Comparison of ENCODE assay signal across 7 cellular contexts in the genomic region with DNA sequence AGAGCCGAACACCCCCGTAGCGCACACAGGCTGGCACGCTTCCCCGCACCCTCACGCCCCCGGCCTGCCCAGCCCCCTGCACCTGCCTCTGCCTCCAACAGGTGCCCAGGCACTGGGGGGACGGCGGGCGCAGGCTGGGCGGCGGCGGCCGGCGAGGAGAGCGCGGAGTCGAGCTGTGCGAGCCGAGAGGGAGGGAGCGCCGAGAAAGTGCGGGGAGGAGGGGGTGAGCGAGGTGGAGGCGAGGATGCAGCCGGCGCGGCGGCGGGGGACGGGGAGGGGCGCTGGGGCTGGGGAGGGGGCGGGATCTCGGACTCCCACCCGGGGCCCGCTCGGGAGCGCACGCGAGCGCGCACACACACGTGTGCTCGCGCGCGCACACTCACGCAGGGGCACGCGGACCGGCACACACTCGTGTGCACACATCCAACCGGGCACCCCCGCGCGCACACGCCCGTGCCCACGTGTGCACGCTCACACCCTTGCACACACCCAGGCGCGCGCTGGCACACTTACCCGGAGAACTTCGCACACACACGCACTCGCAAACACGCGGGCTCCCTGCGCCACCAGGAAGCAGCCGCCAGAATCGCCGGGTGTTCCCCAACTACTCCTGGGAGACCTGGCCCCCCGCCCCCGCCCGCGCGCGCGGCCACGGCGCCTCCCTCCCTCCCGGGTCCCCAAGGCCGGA. TPM values are rescaled to one million over a fixed set of nuclear protein-coding genes. Genes with fewer than 3 reads are reported as not detected.
DNase-seq lines count a peak whose midpoint lies in the region; ATAC-seq and TF ChIP-seq lines count a peak whose summit lies in the region.

A gene (minus strand): TSS at position 211 of the 688 bp plus-strand sequence. CDS start 805 bp downstream, outside the sequence.

- H3K36me3 ChIP-seq in ascending aorta (no peaks in the 10 kb centered on the region), thymus (ENCODE audit: control insufficient read depth, insufficient read depth) (peaks cover 6% of the 10 kb centered on the region)

- peaks cover 8 to 12% of the 10 kb centered on the region in 2 donors for H3K4me1 ChIP-seq in ascending aorta
- H3K4me1 ChIP-seq in thymus (ENCODE audit: control insufficient read depth, insufficient read depth, low read length): peaks cover 7% of the 10 kb centered on the region

- peak; percentile 73 for DNase-seq in GM13977 (ENCODE audit: low spot score)
- peak; percentile 65 for DNase-seq in NCI-H345 treated with DMSO at 0.1 percent for 48 hours (lab: John Stamatoyannopoulos, UW; ENCODE audit: unreplicated experiment)
- DNase-seq in ascending aorta (ENCODE audit: low spot score in 2 of 2): no peak
- peak in 1 of 2 donors; percentile 41 for DNase-seq in left colon

- under 1% methylated on average over 83 of the region's 84 CpGs for WGBS in thymus

- TF ChIP-seq CTCF in GM13977 (IDR thresholded peaks at IDR 0.05; ENCODE audit: extremely low read depth, insufficient read depth, missing control alignments) (no peak), ascending aorta (IDR thresholded peaks at IDR 0.05) (no peak)

- H3K4me3 ChIP-seq in ascending aorta: peak within 1 kb of the TSS; percentile 39 to 56
- H3K4me3 ChIP-seq in thymus (ENCODE audit: low read length): peak within 1 kb of the TSS; percentile 53

- in situ Hi-C loops in GM13977 (cut with MboI; ENCODE audit: low pct_unique_long_range_greater_than_20kb, low sequenced_read_pairs, unreplicated experiment): no loop called here

- H3K9me3 ChIP-seq in ascending aorta: no peaks in the 10 kb centered on the region
- H3K9me3 ChIP-seq in thymus (ENCODE audit: control insufficient read depth): peaks cover 1% of the 10 kb centered on the region

- intact Hi-C loops in ascending aorta (cut with DNase I): no loop called here
- intact Hi-C loops in left colon (cut with DNase I, micrococcal nuclease): no loop called here

- ATAC-seq in left colon (peak; percentile 66), GM18907 (IDR thresholded peaks at IDR 0.05; ENCODE audit: unreplicated experiment) (no peak), GM18870 (IDR thresholded peaks at IDR 0.05; ENCODE audit: unreplicated experiment) (no peak)

- H3K27me3 ChIP-seq in ascending aorta (peaks cover 13% of the 10 kb centered on the region), thymus (ENCODE audit: control insufficient read depth, insufficient read depth) (peaks cover 29% of the 10 kb centered on the region)

- H3K27ac ChIP-seq in ascending aorta: no peak within 1 kb of the TSS
- no peak within 1 kb of the TSS for H3K27ac ChIP-seq in thymus (ENCODE audit: low read depth)

RNA-seq across cellular contexts. Expression of the gene that starts here (rescaled TPM):
- total RNA-seq in ascending aorta (not detected), left colon (1 to 10 TPM; 7.5 to 9.2 TPM)
- 1.3 TPM for polyA plus RNA-seq in thymus

Comparison
In these comparisons a context has a peak if more than half of its experiments do, and no peak if none do; other contexts are left out.
1. DNase-seq: peak in GM13977 (single experiment) and NCI-H345 treated with DMSO at 0.1 percent for 48 hours (single experiment); none in ascending aorta (0 of 2).